Comparison of ENCODE assay signal across 8 cellular contexts in the genomic region with DNA sequence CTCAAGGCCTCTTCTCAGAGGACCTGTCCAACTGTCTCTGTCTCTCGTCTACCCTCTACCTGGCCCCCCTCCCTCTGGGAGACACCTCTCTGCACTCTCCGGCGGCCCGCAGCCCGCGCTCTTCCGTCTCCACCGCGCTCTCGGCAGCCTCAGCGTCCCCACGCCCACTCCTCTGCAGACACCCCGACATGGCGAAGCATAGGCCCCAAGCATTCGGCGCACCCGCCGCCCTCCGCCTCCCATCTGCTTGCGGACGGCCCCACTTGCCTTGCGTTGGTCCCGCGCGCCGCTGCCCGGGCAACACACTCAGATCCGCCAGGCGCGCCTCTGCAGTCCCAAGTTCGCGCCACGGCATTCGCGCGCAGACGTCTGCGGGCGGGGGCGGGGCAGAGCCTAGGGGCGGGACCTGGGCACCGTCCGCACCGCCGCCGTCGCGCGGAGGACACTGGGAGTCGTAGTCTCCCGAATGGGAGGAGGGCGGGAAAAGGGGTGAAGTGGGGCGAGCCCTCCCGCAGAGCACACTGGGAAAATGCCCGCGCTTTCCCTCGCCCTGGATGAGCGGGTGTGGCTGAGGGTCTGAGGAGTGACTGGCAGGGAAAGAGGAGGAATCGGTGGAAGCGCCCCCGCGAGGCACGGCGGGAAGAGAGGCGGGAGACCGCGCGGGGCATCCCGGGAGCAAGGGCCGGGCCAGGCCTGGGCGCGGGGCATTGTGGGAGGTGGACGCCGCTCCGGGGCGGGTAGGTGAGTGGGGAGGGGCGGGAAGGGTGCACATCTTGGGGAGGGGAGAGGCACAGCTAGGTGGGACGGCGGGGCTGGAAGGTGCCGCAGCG. TPM values are rescaled to one million over a fixed set of nuclear protein-coding genes. Genes with fewer than 3 reads are reported as not detected.
A peak's percentile ranks its signal among the peaks of the same experiment; 100 is the strongest.
DNase-seq lines count a peak whose midpoint lies in the region; ATAC-seq and TF ChIP-seq lines count a peak whose summit lies in the region.

LIG1 (minus strand) TSS at position 371 of the 830 bp plus-strand sequence. CDS start 4,778 bp downstream, outside the sequence.
ZSWIM9 (plus strand) TSS at position 707 of the 830 bp plus-strand sequence. CDS start 1,123 bp downstream, outside the sequence.

- POLR2A ChIA-PET in WTC11 (lab: Charles Lee): interaction anchor here (0.6 to 3.2 kb wide), 3 partner anchors 20 to 101 kb away, joined by 3 to 13 read pairs (median 6); no protein-coding TSS in a partner anchor

- no peaks in the 10 kb centered on the region for H3K27me3 ChIP-seq in spleen (replicated peaks in 1 of 7)

- H3K36me3 ChIP-seq in spleen: peaks cover 0 to 38% (median 17%) of the 10 kb centered on the region in 6 donors

- peaks cover 26% of the 10 kb centered on the region for H3K36me3 Mint-ChIP-seq in WTC11

- H3K4me1 Mint-ChIP-seq in WTC11: peaks cover 16% of the 10 kb centered on the region

- no peaks in the 10 kb centered on the region for H3K9me3 ChIP-seq in spleen

- H3K4me3 Mint-ChIP-seq in WTC11: peak within 1 kb of the TSS; percentile 91

- CTCF ChIA-PET in WTC11 (lab: Charles Lee): interaction anchor here (0.6 to 3.4 kb wide), 20 partner anchors 12 to 1173 kb away, joined by 3 to 29 read pairs (median 4); partner anchors contain the start of gene KDELR1

- peaks cover 9 to 51% (median 28%) of the 10 kb centered on the region in 6 donors for H3K4me1 ChIP-seq in spleen

- peak within 1 kb of the TSS; percentile 91 to 99 (median 96) for H3K27ac ChIP-seq in spleen

- ATAC-seq in GM18909 (IDR thresholded peaks at IDR 0.05; ENCODE audit: poor library complexity, unreplicated experiment): peak; percentile 80
- peak; percentile 77 for ATAC-seq in HG03159 (IDR thresholded peaks at IDR 0.05; ENCODE audit: unreplicated experiment)
- peak; percentile 82 for ATAC-seq in WTC11

- H3K27me3 Mint-ChIP-seq in WTC11 (ENCODE audit: low read depth): no peaks in the 10 kb centered on the region

- no peaks in the 10 kb centered on the region for H3K9me3 Mint-ChIP-seq in WTC11

- TF ChIP-seq CTCF in WTC11 (IDR thresholded peaks at IDR 0.05): no peak
- TF ChIP-seq CTCF in cardiac fibroblast (IDR thresholded peaks at IDR 0.05; ENCODE audit: low read depth, low read length): no peak
- TF ChIP-seq CTCF in spleen (IDR thresholded peaks at IDR 0.05 in 8 of 11, conservative IDR thresholded peaks at IDR 0.05 in 3 of 11): peak in 8 of 11 experiments; percentile 4 to 47 (median 28)

- peak; percentile 98 for DNase-seq in AG08396 (ENCODE audit: low spot score)
- DNase-seq in NCI-H226: peak; percentile 97
- peak; percentile 91 for DNase-seq in WTC11 (ENCODE audit: low spot score)
- peak; percentile 95 to 98 for DNase-seq in cardiac fibroblast (ENCODE audit: low read depth in 2 of 2)
- peak; percentile 92 for DNase-seq in inferior parietal cortex (ENCODE audit: extremely low spot score)
- DNase-seq in spleen: peak; percentile 98

- intact Hi-C loops in spleen (cut with DNase I; ENCODE audit: low total_unique reads): no loop called here

- H3K4me3 ChIP-seq in cardiac fibroblast (replicated peaks in 1 of 2; ENCODE audit: low read depth in 2 of 2, low read length in 2 of 2): peak within 1 kb of the TSS; percentile 88 to 91
- H3K4me3 ChIP-seq in spleen: peak within 1 kb of the TSS; percentile 93 to 98 (median 96)

- peak in 2 of 3 donors; percentile 17 to 69 for TF ChIP-seq POLR2A in spleen (IDR thresholded peaks at IDR 0.05)

- peak within 1 kb of the TSS; percentile 99 for H3K27ac Mint-ChIP-seq in WTC11

- 0 to 1% (median 1%) methylated on average over 43 to 81 of the region's 81 CpGs for WGBS in spleen, 5 donors

TF ChIP-seq in WTC11, 78 proteins besides CTCF, POLR2A, EP300 and RAD21 (continues in another document):
- TF ChIP-seq ATF1 (CRISPR knock-in tag; IDR thresholded peaks at IDR 0.05) (no peak), TEAD1 (CRISPR knock-in tag; IDR thresholded peaks at IDR 0.05) (peak; percentile 51; the same call in 1 of the 2 replicates), NFE2L1 (CRISPR knock-in tag; IDR thresholded peaks at IDR 0.05) (no peak), EMX1 (CRISPR knock-in tag; IDR thresholded peaks at IDR 0.05) (no peak), USF2 (CRISPR knock-in tag; IDR thresholded peaks at IDR 0.05) (no peak), FOXK1 (CRISPR knock-in tag; IDR thresholded peaks at IDR 0.05) (no peak), ETV6 (CRISPR knock-in tag; IDR thresholded peaks at IDR 0.05) (no peak), MLX (CRISPR knock-in tag; IDR thresholded peaks at IDR 0.05) (no peak), HMGXB4 (CRISPR knock-in tag; IDR thresholded peaks at IDR 0.05) (no peak), IRF2 (CRISPR knock-in tag; IDR thresholded peaks at IDR 0.05; ENCODE audit: borderline replicate concordance, low read depth) (no peak), TP53 (CRISPR knock-in tag; IDR thresholded peaks at IDR 0.05) (no peak), AFF4 (CRISPR knock-in tag; IDR thresholded peaks at IDR 0.05; ENCODE audit: borderline replicate concordance) (no peak)
- TF ChIP-seq, protein P1, sequence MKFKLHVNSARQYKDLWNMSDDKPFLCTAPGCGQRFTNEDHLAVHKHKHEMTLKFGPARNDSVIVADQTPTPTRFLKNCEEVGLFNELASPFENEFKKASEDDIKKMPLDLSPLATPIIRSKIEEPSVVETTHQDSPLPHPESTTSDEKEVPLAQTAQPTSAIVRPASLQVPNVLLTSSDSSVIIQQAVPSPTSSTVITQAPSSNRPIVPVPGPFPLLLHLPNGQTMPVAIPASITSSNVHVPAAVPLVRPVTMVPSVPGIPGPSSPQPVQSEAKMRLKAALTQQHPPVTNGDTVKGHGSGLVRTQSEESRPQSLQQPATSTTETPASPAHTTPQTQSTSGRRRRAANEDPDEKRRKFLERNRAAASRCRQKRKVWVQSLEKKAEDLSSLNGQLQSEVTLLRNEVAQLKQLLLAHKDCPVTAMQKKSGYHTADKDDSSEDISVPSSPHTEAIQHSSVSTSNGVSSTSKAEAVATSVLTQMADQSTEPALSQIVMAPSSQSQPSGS (CRISPR knock-in tag; IDR thresholded peaks at IDR 0.05; ENCODE audit: borderline replicate concordance, low read depth): no peak

RNA-seq across cellular contexts. Expression of gene LIG1, which starts in this region (rescaled TPM):
- total RNA-seq in WTC11 (2021) (99.8 to 119 TPM (median 102 TPM) in 3 replicates), spleen (10 to 100 TPM; 26.5 to 44.7 (median 33.5) TPM)
- 10 to 100 TPM; 44.1 to 68.4 (median 49.1) TPM for polyA plus RNA-seq in spleen

RNA-seq across cellular contexts. Expression of gene ZSWIM9, which starts in this region (rescaled TPM):
- 12.8 to 15.9 TPM (median 15.7 TPM) in 3 replicates for total RNA-seq in WTC11 (2021)
- 1 to 10 TPM; 1.3 to 9.3 (median 5.2) TPM for total RNA-seq in spleen
- 1 to 10 TPM; 1.6 to 4.3 (median 2.0) TPM for polyA plus RNA-seq in spleen

Comparison
In these comparisons a context has a peak if more than half of its experiments do, and no peak if none do; other contexts are left out.
1. Peak in every context shown above with its lines: DNase-seq, ATAC-seq, H3K4me3 ChIP-seq and H3K27ac ChIP-seq.
2. CTCF ChIP-seq: peak in spleen (8 of 11); none in WTC11 (single experiment) and cardiac fibroblast (single experiment).